In genomic region chr5:78548216-78548615, GRCh38 we compare ENCODE assay signal across 14 cellular contexts.
A peak's percentile ranks its signal among the peaks of the same experiment; 100 is the strongest.
DNase-seq lines count a peak whose midpoint lies in the region; TF ChIP-seq lines count a peak whose summit lies in the region.
"Had no signal": no experiment of that assay in that cellular context is flagged by ENCODE, and none has a peak within 500 bp of the region (broad histone marks: within the 10 kb centered on the region; RNA-seq: fewer than 3 reads in every experiment).

No MANE protein-coding gene starts in this region.

- H3F3A ChIP-seq in PC-9 (ENCODE audit: insufficient read depth, low read depth), result no peaks in the 10 kb centered on the region

- peaks cover 0 to 48% (median 9%) of the 10 kb centered on the region in 3 donors for H3K4me1 ChIP-seq in esophagus squamous epithelium
- peaks cover 5 to 55% (median 34%) of the 10 kb centered on the region in 4 donors for H3K4me1 ChIP-seq in tibial artery
- H3K4me1 ChIP-seq in PC-9 (replicated peaks; ENCODE audit: insufficient read depth), result no peaks in the 10 kb centered on the region
- H3K4me1 ChIP-seq: neural progenitor cell had no signal

- peaks cover 8% of the 10 kb centered on the region for H3K9me3 Mint-ChIP-seq in nephron
- H3K9me3 Mint-ChIP-seq in activated naive CD8-positive, alpha-beta T cell treated with anti-CD3 and anti-CD28 coated beads for 36 hours, result no peaks in the 10 kb centered on the region
- H3K9me3 Mint-ChIP-seq: CD8-positive, alpha-beta T cell; T-helper 1 cell treated with Interleukin-12 subunit alpha and Interleukin-12 subunit beta and Interleukin-4 antibody, amounts not matched to agents 30 μg/mL and 1 μg/mL, for 36 hours had no signal

- intact Hi-C loops in esophagus squamous epithelium (cut with DNase I), result no loop called here
- intact Hi-C loops in tibial artery (cut with DNase I; ENCODE audit: low total_unique reads), result loop anchor here (5.0 kb wide), 1 partner anchor 99 kb away; the partner anchor contains the start of gene LHFPL2
- intact Hi-C loops in PC-9 (cut with micrococcal nuclease; ENCODE audit: unreplicated experiment), result no loop called here

- H3K9me2 ChIP-seq in PC-9 (ENCODE audit: insufficient read depth), result no peaks in the 10 kb centered on the region

- H3K27me3 ChIP-seq in esophagus squamous epithelium (no peaks in the 10 kb centered on the region), tibial artery (no peaks in the 10 kb centered on the region), PC-9 (ENCODE audit: insufficient read depth, low read depth) (no peaks in the 10 kb centered on the region)
- H3K27me3 ChIP-seq: neural progenitor cell had no signal

- H3K36me3 ChIP-seq in esophagus squamous epithelium (no peaks in the 10 kb centered on the region), tibial artery (no peaks in the 10 kb centered on the region), PC-9 (ENCODE audit: low read depth) (no peaks in the 10 kb centered on the region)
- H3K36me3 ChIP-seq: neural progenitor cell had no signal

- H3K4me1 Mint-ChIP-seq in nephron, result peaks cover 49% of the 10 kb centered on the region
- peaks cover 6% of the 10 kb centered on the region for H3K4me1 Mint-ChIP-seq in activated naive CD8-positive, alpha-beta T cell treated with anti-CD3 and anti-CD28 coated beads for 36 hours

- H3K36me3 Mint-ChIP-seq in nephron (ENCODE audit: low read depth), result peaks cover 40% of the 10 kb centered on the region
- no peaks in the 10 kb centered on the region for H3K36me3 Mint-ChIP-seq in activated naive CD8-positive, alpha-beta T cell treated with anti-CD3 and anti-CD28 coated beads for 36 hours
- H3K36me3 Mint-ChIP-seq: CD8-positive, alpha-beta T cell had no signal

- H3K4me2 ChIP-seq in PC-9, result no peak overlapping the region
- H3K4me2 ChIP-seq: neural progenitor cell had no signal

- H3K4me3 Mint-ChIP-seq in nephron, result peak overlapping the region in 1 of 3 experiments; percentile 3
- no peak overlapping the region for H3K4me3 Mint-ChIP-seq in activated naive CD8-positive, alpha-beta T cell treated with anti-CD3 and anti-CD28 coated beads for 36 hours
- H3K4me3 Mint-ChIP-seq: CD8-positive, alpha-beta T cell; neural progenitor cell; T-helper 1 cell treated with Interleukin-12 subunit alpha and Interleukin-12 subunit beta and Interleukin-4 antibody, amounts not matched to agents 30 μg/mL and 1 μg/mL, for 36 hours had no signal

- no peak for TF ChIP-seq CTCF in esophagus squamous epithelium (IDR thresholded peaks at IDR 0.05)
- TF ChIP-seq CTCF in nephron (IDR thresholded peaks at IDR 0.05; ENCODE audit: unreplicated experiment in 3 of 3), result no peak
- TF ChIP-seq CTCF in tibial artery (IDR thresholded peaks at IDR 0.05), result no peak
- TF ChIP-seq CTCF in PC-9 (conservative IDR thresholded peaks at IDR 0.05), result no peak

- H3K9me3 ChIP-seq in esophagus squamous epithelium (no peaks in the 10 kb centered on the region), tibial artery (no peaks in the 10 kb centered on the region), PC-9 (ENCODE audit: insufficient read depth, low read depth) (no peaks in the 10 kb centered on the region)

- TF ChIP-seq POLR2A in esophagus squamous epithelium (IDR thresholded peaks at IDR 0.05), result no peak

- no peaks in the 10 kb centered on the region for H4K20me1 ChIP-seq in PC-9 (ENCODE audit: insufficient read depth)

- no TSS peak for BruUV-seq in PC-9 (replicated peaks; lab: Mats Ljungman, UMichigan)

- DNase-seq in SK-N-DZ (ENCODE audit: low spot score) (peak; percentile 91), esophagus squamous epithelium (lab: John Stamatoyannopoulos, UW) (no peak), tibial artery (no peak), 8988T (no peak), PC-9 (no peak), D341Med (ENCODE audit: low spot score) (no peak)
- no peak for DNase-seq in activated naive CD8-positive, alpha-beta T cell treated with anti-CD3 and anti-CD28 coated beads for 36 hours
- DNase-seq: activated CD4-positive, alpha-beta T cell treated with anti-CD3 and anti-CD28 coated beads, Interleukin-2, amount 50 U/mL, for 4 hours; activated effector memory CD4-positive, alpha-beta T cell treated with Interleukin-2 at 50 U/mL for 16 hours; CD8-positive, alpha-beta T cell; OCI-M1 had no signal

- CTCF ChIA-PET in PC-9 (lab: Charles Lee), result no interaction called here

- POLR2A ChIA-PET in PC-9 (lab: Charles Lee; ENCODE audit: unreplicated experiment), result no interaction called here

- no peaks in the 10 kb centered on the region for H3K79me2 ChIP-seq in PC-9 (ENCODE audit: low read depth)

- peak overlapping the region; percentile 40 to 87 (median 74) for H3K27ac ChIP-seq in esophagus squamous epithelium
- peak overlapping the region; percentile 76 to 85 for H3K27ac ChIP-seq in tibial artery
- H3K27ac ChIP-seq in PC-9, result no peak overlapping the region
- H3K27ac ChIP-seq: neural progenitor cell had no signal

- no peak overlapping the region for H3K4me3 ChIP-seq in esophagus squamous epithelium
- H3K4me3 ChIP-seq in tibial artery, result no peak overlapping the region
- H3K4me3 ChIP-seq in PC-9, result no peak overlapping the region
- H3K4me3 ChIP-seq: neural progenitor cell had no signal

- no peaks in the 10 kb centered on the region for H3K27me3 Mint-ChIP-seq in nephron (ENCODE audit: low read depth)
- H3K27me3 Mint-ChIP-seq in activated naive CD8-positive, alpha-beta T cell treated with anti-CD3 and anti-CD28 coated beads for 36 hours, result no peaks in the 10 kb centered on the region

- WGBS in esophagus squamous epithelium, 2 donors, result 75 to 80% methylated on average over 1 to 5 of the region's 6 CpGs

- peak overlapping the region; percentile 57 to 97 (median 95) for H3K27ac Mint-ChIP-seq in nephron
- no peak overlapping the region for H3K27ac Mint-ChIP-seq in activated naive CD8-positive, alpha-beta T cell treated with anti-CD3 and anti-CD28 coated beads for 36 hours
- H3K27ac Mint-ChIP-seq: CD8-positive, alpha-beta T cell; neural progenitor cell; T-helper 1 cell treated with Interleukin-12 subunit alpha and Interleukin-12 subunit beta and Interleukin-4 antibody, amounts not matched to agents 30 μg/mL and 1 μg/mL, for 36 hours had no signal

- no peak overlapping the region for H2AFZ ChIP-seq in PC-9
- H2AFZ ChIP-seq: neural progenitor cell had no signal
